ENCODE assay signal across 1 cellular context in the genomic region with DNA sequence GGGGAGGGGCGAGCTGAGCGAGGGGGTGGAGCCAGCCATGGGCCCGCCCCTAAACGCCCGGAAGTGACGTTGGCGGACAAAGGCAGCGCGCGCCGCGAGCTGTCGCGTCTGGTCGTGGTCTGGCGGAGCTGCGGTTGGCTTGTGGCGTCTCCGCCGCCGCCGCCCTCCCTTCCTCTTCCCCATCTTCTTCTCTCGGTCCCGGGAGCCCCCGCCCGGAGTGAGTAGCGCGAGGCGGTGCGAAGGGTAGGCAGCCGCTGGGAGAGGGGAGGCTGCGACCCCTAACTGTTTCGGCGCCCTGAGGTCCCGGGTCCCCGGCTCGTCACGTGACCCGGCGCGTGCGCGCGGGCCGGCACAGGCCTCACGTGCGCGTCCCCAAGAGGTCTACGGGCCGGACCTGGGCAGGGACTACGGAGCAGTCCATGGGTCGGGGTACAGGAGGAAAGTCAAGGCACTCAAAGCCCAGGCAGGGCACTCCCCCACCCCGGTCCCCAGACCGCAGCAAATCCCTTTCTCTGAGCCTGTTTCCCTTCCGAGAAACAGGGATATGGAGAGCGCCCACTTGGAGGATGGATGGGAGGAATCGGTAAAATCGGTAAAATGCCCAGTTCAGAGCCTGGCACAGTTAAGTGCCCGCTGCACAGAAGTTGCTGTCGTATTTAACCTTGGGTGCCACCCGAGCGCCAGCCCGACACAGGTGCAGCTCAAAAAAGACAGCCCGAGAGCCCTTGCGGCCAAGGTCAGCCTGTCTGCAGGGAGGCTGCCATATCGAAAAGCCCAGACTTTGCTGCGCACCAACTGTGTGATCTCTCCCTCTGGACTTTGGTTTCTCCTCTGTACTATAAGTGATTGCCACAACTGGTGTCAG.
TF ChIP-seq lines count a peak whose summit lies in the region.

A gene with protein sequence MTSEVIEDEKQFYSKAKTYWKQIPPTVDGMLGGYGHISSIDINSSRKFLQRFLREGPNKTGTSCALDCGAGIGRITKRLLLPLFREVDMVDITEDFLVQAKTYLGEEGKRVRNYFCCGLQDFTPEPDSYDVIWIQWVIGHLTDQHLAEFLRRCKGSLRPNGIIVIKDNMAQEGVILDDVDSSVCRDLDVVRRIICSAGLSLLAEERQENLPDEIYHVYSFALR (plus strand): TSS at position 85 of the 865 bp plus-strand sequence. CDS start 6,541 bp downstream, outside the sequence.

TF ChIP-seq in HepG2, 621 proteins besides CTCF, POLR2A, EP300 and RAD21 (continued from another document and continues in another):
- TF ChIP-seq IRF1 (CRISPR knock-in tag; IDR thresholded peaks at IDR 0.05; ENCODE audit: low read depth) (no peak), ELF4 (CRISPR knock-in tag; IDR thresholded peaks at IDR 0.05; ENCODE audit: borderline replicate concordance) (no peak), FOXK1 (CRISPR knock-in tag; IDR thresholded peaks at IDR 0.05; ENCODE audit: borderline replicate concordance, low read depth) (peak; percentile 49; the same call in 1 of the 2 replicates), FOXM1 (CRISPR knock-in tag; IDR thresholded peaks at IDR 0.05) (no peak), GTF2F1 (IDR thresholded peaks at IDR 0.05; ENCODE audit: low read length) (no peak), SNAPC5 (CRISPR knock-in tag; IDR thresholded peaks at IDR 0.05; ENCODE audit: borderline replicate concordance) (no peak; the same call in 1 of the 2 replicates), ZNF709 (CRISPR knock-in tag; IDR thresholded peaks at IDR 0.05) (peak; percentile 83; the same call in 1 of the 2 replicates), ZNF335 (CRISPR knock-in tag; IDR thresholded peaks at IDR 0.05) (no peak), RXRB (CRISPR knock-in tag; IDR thresholded peaks at IDR 0.05; ENCODE audit: borderline replicate concordance) (peak; percentile 38; the same call in 1 of the 2 replicates), CBX2 (IDR thresholded peaks at IDR 0.05; ENCODE audit: low read depth, low read length) (no peak), CBX2 (CRISPR knock-in tag; IDR thresholded peaks at IDR 0.05; ENCODE audit: low read depth) (no peak), TFDP1 (CRISPR knock-in tag; IDR thresholded peaks at IDR 0.05; ENCODE audit: borderline replicate concordance) (peak; percentile 72), POGZ (CRISPR knock-in tag; IDR thresholded peaks at IDR 0.05) (peak; percentile 61), ZNF446 (CRISPR knock-in tag; IDR thresholded peaks at IDR 0.05) (peak; percentile 90), YY1 (IDR thresholded peaks at IDR 0.05; ENCODE audit: insufficient read depth, insufficient replicate concordance, low read depth, low read length) (peak; percentile 62), ZEB1 (IDR thresholded peaks at IDR 0.05; ENCODE audit: insufficient replicate concordance, low read depth) (peak; percentile 20), ZNF660 (CRISPR knock-in tag; IDR thresholded peaks at IDR 0.05; ENCODE audit: borderline replicate concordance, low read depth) (no peak), PAF1 (CRISPR knock-in tag; IDR thresholded peaks at IDR 0.05) (no peak), ZNF558 (CRISPR knock-in tag; IDR thresholded peaks at IDR 0.05; ENCODE audit: borderline replicate concordance) (peak; percentile 96), ZNF136 (CRISPR knock-in tag; IDR thresholded peaks at IDR 0.05; ENCODE audit: low read depth) (no peak; the same call in 1 of the 2 replicates), GPBP1L1 (CRISPR knock-in tag; IDR thresholded peaks at IDR 0.05) (no peak), RAD51 (IDR thresholded peaks at IDR 0.05; ENCODE audit: borderline replicate concordance) (peak; percentile 96), SP140L (CRISPR knock-in tag; IDR thresholded peaks at IDR 0.05; ENCODE audit: borderline replicate concordance) (no peak), CREB1 (IDR thresholded peaks at IDR 0.05) (peak; percentile 89), CREB1 (CRISPR knock-in tag; IDR thresholded peaks at IDR 0.05) (peak; percentile 91), ESRRA (CRISPR knock-in tag; IDR thresholded peaks at IDR 0.05; ENCODE audit: low read depth) (peak; percentile 28; the same call in 1 of the 2 replicates), ZFP36L2 (CRISPR knock-in tag; IDR thresholded peaks at IDR 0.05) (no peak), JUND (CRISPR knock-in tag; IDR thresholded peaks at IDR 0.05) (peak; percentile 34; the same call in 1 of the 2 replicates), ZNF160 (CRISPR knock-in tag; IDR thresholded peaks at IDR 0.05) (0 out of 2 replicates have a peak, but pooled peaks have one; percentile 56), ARNT2 (CRISPR knock-in tag; IDR thresholded peaks at IDR 0.05; ENCODE audit: low read depth) (peak; percentile 77), HIVEP1 (CRISPR knock-in tag; IDR thresholded peaks at IDR 0.05) (peak; percentile 39; the same call in 1 of the 2 replicates), TEAD2 (CRISPR knock-in tag; IDR thresholded peaks at IDR 0.05) (no peak), ZFP36 (IDR thresholded peaks at IDR 0.05; ENCODE audit: borderline replicate concordance, low read depth, low read length, partially characterized antibody) (no peak), GFI1 (CRISPR knock-in tag; IDR thresholded peaks at IDR 0.05; ENCODE audit: borderline replicate concordance) (no peak), ETS1 (CRISPR knock-in tag; IDR thresholded peaks at IDR 0.05) (peak; percentile 91; the same call in 1 of the 2 replicates), ZNF800 (CRISPR knock-in tag; IDR thresholded peaks at IDR 0.05) (peak; percentile 23; the same call in 1 of the 2 replicates), SCMH1 (CRISPR knock-in tag; IDR thresholded peaks at IDR 0.05; ENCODE audit: borderline replicate concordance) (no peak), HMGA1 (CRISPR knock-in tag; conservative IDR thresholded peaks at IDR 0.05) (no peak), RFXANK (CRISPR knock-in tag; IDR thresholded peaks at IDR 0.05) (no peak), NFKBIZ (CRISPR knock-in tag; IDR thresholded peaks at IDR 0.05) (no peak), TBX2 (CRISPR knock-in tag; IDR thresholded peaks at IDR 0.05; ENCODE audit: borderline replicate concordance) (peak; percentile 50), MAF1 (CRISPR knock-in tag; IDR thresholded peaks at IDR 0.05; ENCODE audit: borderline replicate concordance) (no peak; the same call in 1 of the 2 replicates), ZNF879 (CRISPR knock-in tag; IDR thresholded peaks at IDR 0.05) (no peak), ZNF564 (CRISPR knock-in tag; IDR thresholded peaks at IDR 0.05) (no peak)
- TF ChIP-seq, protein P1, sequence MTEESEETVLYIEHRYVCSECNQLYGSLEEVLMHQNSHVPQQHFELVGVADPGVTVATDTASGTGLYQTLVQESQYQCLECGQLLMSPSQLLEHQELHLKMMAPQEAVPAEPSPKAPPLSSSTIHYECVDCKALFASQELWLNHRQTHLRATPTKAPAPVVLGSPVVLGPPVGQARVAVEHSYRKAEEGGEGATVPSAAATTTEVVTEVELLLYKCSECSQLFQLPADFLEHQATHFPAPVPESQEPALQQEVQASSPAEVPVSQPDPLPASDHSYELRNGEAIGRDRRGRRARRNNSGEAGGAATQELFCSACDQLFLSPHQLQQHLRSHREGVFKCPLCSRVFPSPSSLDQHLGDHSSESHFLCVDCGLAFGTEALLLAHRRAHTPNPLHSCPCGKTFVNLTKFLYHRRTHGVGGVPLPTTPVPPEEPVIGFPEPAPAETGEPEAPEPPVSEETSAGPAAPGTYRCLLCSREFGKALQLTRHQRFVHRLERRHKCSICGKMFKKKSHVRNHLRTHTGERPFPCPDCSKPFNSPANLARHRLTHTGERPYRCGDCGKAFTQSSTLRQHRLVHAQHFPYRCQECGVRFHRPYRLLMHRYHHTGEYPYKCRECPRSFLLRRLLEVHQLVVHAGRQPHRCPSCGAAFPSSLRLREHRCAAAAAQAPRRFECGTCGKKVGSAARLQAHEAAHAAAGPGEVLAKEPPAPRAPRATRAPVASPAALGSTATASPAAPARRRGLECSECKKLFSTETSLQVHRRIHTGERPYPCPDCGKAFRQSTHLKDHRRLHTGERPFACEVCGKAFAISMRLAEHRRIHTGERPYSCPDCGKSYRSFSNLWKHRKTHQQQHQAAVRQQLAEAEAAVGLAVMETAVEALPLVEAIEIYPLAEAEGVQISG (CRISPR knock-in tag; IDR thresholded peaks at IDR 0.05): peak; percentile 74
- TF ChIP-seq, protein P2, sequence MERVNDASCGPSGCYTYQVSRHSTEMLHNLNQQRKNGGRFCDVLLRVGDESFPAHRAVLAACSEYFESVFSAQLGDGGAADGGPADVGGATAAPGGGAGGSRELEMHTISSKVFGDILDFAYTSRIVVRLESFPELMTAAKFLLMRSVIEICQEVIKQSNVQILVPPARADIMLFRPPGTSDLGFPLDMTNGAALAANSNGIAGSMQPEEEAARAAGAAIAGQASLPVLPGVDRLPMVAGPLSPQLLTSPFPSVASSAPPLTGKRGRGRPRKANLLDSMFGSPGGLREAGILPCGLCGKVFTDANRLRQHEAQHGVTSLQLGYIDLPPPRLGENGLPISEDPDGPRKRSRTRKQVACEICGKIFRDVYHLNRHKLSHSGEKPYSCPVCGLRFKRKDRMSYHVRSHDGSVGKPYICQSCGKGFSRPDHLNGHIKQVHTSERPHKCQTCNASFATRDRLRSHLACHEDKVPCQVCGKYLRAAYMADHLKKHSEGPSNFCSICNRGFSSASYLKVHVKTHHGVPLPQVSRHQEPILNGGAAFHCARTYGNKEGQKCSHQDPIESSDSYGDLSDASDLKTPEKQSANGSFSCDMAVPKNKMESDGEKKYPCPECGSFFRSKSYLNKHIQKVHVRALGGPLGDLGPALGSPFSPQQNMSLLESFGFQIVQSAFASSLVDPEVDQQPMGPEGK (CRISPR knock-in tag; IDR thresholded peaks at IDR 0.05): no peak
- TF ChIP-seq, protein P3, sequence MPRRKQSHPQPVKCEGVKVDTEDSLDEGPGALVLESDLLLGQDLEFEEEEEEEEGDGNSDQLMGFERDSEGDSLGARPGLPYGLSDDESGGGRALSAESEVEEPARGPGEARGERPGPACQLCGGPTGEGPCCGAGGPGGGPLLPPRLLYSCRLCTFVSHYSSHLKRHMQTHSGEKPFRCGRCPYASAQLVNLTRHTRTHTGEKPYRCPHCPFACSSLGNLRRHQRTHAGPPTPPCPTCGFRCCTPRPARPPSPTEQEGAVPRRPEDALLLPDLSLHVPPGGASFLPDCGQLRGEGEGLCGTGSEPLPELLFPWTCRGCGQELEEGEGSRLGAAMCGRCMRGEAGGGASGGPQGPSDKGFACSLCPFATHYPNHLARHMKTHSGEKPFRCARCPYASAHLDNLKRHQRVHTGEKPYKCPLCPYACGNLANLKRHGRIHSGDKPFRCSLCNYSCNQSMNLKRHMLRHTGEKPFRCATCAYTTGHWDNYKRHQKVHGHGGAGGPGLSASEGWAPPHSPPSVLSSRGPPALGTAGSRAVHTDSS (CRISPR knock-in tag; conservative IDR thresholded peaks at IDR 0.05): no peak
- TF ChIP-seq, protein P4, sequence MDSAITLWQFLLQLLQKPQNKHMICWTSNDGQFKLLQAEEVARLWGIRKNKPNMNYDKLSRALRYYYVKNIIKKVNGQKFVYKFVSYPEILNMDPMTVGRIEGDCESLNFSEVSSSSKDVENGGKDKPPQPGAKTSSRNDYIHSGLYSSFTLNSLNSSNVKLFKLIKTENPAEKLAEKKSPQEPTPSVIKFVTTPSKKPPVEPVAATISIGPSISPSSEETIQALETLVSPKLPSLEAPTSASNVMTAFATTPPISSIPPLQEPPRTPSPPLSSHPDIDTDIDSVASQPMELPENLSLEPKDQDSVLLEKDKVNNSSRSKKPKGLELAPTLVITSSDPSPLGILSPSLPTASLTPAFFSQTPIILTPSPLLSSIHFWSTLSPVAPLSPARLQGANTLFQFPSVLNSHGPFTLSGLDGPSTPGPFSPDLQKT (CRISPR knock-in tag; IDR thresholded peaks at IDR 0.05; ENCODE audit: borderline replicate concordance): no peak
